In genomic region chr3:158107508-158108095, GRCh38 we compare ENCODE assay signal across 12 cellular contexts. TPM values are rescaled to one million over a fixed set of nuclear protein-coding genes. Genes with fewer than 3 reads are reported as not detected.
DNase-seq lines count a peak whose midpoint lies in the region; ATAC-seq and TF ChIP-seq lines count a peak whose summit lies in the region.
"Had no signal": no experiment of that assay in that cellular context is flagged by ENCODE, and none has a peak within 500 bp of the region (broad histone marks: within the 10 kb centered on the region; RNA-seq: fewer than 3 reads in every experiment).

No MANE protein-coding gene starts in this region.

- TF ChIP-seq CTCF in coronary artery (IDR thresholded peaks at IDR 0.05), result no peak
- TF ChIP-seq CTCF in smooth muscle cell (IDR thresholded peaks at IDR 0.05; ENCODE audit: borderline replicate concordance, insufficient read depth, poor library complexity, severe bottlenecking), result no peak
- no peak for TF ChIP-seq CTCF in spleen (IDR thresholded peaks at IDR 0.05 in 8 of 11, conservative IDR thresholded peaks at IDR 0.05 in 3 of 11)

- H3K27ac Mint-ChIP-seq in activated T-cell treated with anti-CD3 and anti-CD28 coated beads, Interleukin-2, amount 50 U/mL, for 24 hours, result no peak overlapping the region

- peaks cover 74% of the 10 kb centered on the region for H3K4me1 Mint-ChIP-seq in activated T-cell treated with anti-CD3 and anti-CD28 coated beads, Interleukin-2, amount 50 U/mL, for 24 hours (ENCODE audit: low read depth)

- no peaks in the 10 kb centered on the region for H4K20me1 ChIP-seq in smooth muscle cell (ENCODE audit: low read depth)

- no peak overlapping the region for H3K9ac ChIP-seq in smooth muscle cell (ENCODE audit: low read depth)

- H3K36me3 Mint-ChIP-seq in activated T-cell treated with anti-CD3 and anti-CD28 coated beads, Interleukin-2, amount 50 U/mL, for 24 hours (ENCODE audit: low read depth), result peaks cover 23% of the 10 kb centered on the region

- peak overlapping the region; percentile 70 for H3K4me3 Mint-ChIP-seq in activated T-cell treated with anti-CD3 and anti-CD28 coated beads, Interleukin-2, amount 50 U/mL, for 24 hours

- H3K27ac ChIP-seq in coronary artery (peak overlapping the region; percentile 13 to 94), smooth muscle cell (ENCODE audit: low read depth) (no peak overlapping the region), spleen (no peak overlapping the region)
- H3K27ac ChIP-seq: brain microvascular endothelial cell, heart left ventricle, pancreas had no signal

- H3K4me3 ChIP-seq in coronary artery (peak overlapping the region; percentile 81), smooth muscle cell (no peak overlapping the region), spleen (peak overlapping the region in 1 of 8 donors; percentile 68)
- H3K4me3 ChIP-seq: pancreas had no signal

- H3K27me3 ChIP-seq in smooth muscle cell (ENCODE audit: low read depth), result peaks cover 67% of the 10 kb centered on the region
- peaks cover 13 to 70% (median 66%) of the 10 kb centered on the region in 7 donors for H3K27me3 ChIP-seq in spleen (replicated peaks in 1 of 7)

- no peaks in the 10 kb centered on the region for H3K9me3 Mint-ChIP-seq in activated T-cell treated with anti-CD3 and anti-CD28 coated beads, Interleukin-2, amount 50 U/mL, for 24 hours

- peak overlapping the region; percentile 4 for H2AFZ ChIP-seq in smooth muscle cell (ENCODE audit: low read depth)

- H3K36me3 ChIP-seq in smooth muscle cell (ENCODE audit: low read depth), result no peaks in the 10 kb centered on the region
- H3K36me3 ChIP-seq in spleen, result no peaks in the 10 kb centered on the region
- H3K36me3 ChIP-seq: brain microvascular endothelial cell, heart left ventricle, pancreas had no signal

- H3F3A ChIP-seq in smooth muscle cell (ENCODE audit: low read depth), result no peaks in the 10 kb centered on the region

- peaks cover 20% of the 10 kb centered on the region for H3K79me2 ChIP-seq in smooth muscle cell (ENCODE audit: low read depth)

- WGBS in smooth muscle cell (ENCODE audit: low lambda C conversion rate), result 8% methylated on average over 14 of the region's 14 CpGs
- WGBS in spleen, 5 donors, result 7 to 11% (median 9%) methylated on average over 14 of the region's 14 CpGs

- intact Hi-C loops in spleen (cut with DNase I; ENCODE audit: low total_unique reads), result no loop called here

- no peak for DNase-seq in activated T-cell treated with anti-CD3 and anti-CD28 coated beads, Interleukin-2, amount 50 U/mL, for 24 hours
- no peak for DNase-seq in activated T-cell treated with anti-CD3 and anti-CD28 coated beads, Interleukin-2, amount 50 U/mL, for 1 hour
- peak; percentile 14 for DNase-seq in NCI-H1048 (lab: John Stamatoyannopoulos, UW)
- DNase-seq in coronary artery (ENCODE audit: low spot score), result no peak
- DNase-seq in smooth muscle cell (lab: John Stamatoyannopoulos, UW; ENCODE audit: unreplicated experiment), result no peak
- DNase-seq in spleen, result no peak
- no peak for DNase-seq in stimulated activated naive CD4-positive, alpha-beta T cell treated with Interleukin-2 at 50 U/mL for 16 hours (lab: John Stamatoyannopoulos, UW)
- DNase-seq: brain microvascular endothelial cell, NCI-H187 had no signal

- peaks cover 67% of the 10 kb centered on the region for H3K27me3 Mint-ChIP-seq in activated T-cell treated with anti-CD3 and anti-CD28 coated beads, Interleukin-2, amount 50 U/mL, for 24 hours

- H3K4me1 ChIP-seq in smooth muscle cell (ENCODE audit: low read depth), result peaks cover 20% of the 10 kb centered on the region
- H3K4me1 ChIP-seq in spleen, result peaks cover 17 to 80% (median 64%) of the 10 kb centered on the region in 6 donors

- H3K4me2 ChIP-seq in smooth muscle cell, result peak overlapping the region; percentile 88

- H3K9me3 ChIP-seq in smooth muscle cell (replicated peaks; ENCODE audit: low read depth) (no peaks in the 10 kb centered on the region), spleen (peaks cover 0 to 3% (median 0%) of the 10 kb centered on the region in 8 donors)
- H3K9me3 ChIP-seq: heart left ventricle, pancreas had no signal

- ATAC-seq in GM19452 (IDR thresholded peaks at IDR 0.05; ENCODE audit: unreplicated experiment), result no peak
- ATAC-seq: heart left ventricle, pancreas had no signal

- no peak for TF ChIP-seq POLR2A in spleen (IDR thresholded peaks at IDR 0.05)

RNA-seq across cellular contexts. Expression of gene SHOX2, which starts 1.4 kb away (rescaled TPM):
- total RNA-seq in smooth muscle cell (1.2 and 1.4 TPM in 2 replicates), spleen (under 1 TPM in 3 of 7 donors, not detected in 4; 0.21 to 0.34 (median 0.23) TPM)
- polyA plus RNA-seq in smooth muscle cell (1.6 and 3.1 TPM in 2 replicates), spleen (under 1 TPM in 2 of 3 donors, not detected in 1; 0.05 to 0.10 TPM)

RNA-seq across cellular contexts. Expression of gene RSRC1, which starts 2.3 kb away (rescaled TPM):
- total RNA-seq in smooth muscle cell (43.9 and 45.1 TPM in 2 replicates), spleen (10 to 100 TPM; 30.2 to 56.5 (median 35.1) TPM)
- polyA plus RNA-seq in smooth muscle cell (18.5 and 23.8 TPM in 2 replicates), spleen (10 to 100 TPM in 2 of 3 donors, 1 to 10 TPM in 1; 7.2 to 14.0 (median 12.0) TPM)

Comparison
In these comparisons a context has a peak if more than half of its experiments do, and no peak if none do; other contexts are left out.
1. H3K27ac ChIP-seq: peak in coronary artery (2 of 2); none in smooth muscle cell (single experiment) and spleen (0 of 8).